ENCODE assay signal across 1 cellular context in the genomic region with DNA sequence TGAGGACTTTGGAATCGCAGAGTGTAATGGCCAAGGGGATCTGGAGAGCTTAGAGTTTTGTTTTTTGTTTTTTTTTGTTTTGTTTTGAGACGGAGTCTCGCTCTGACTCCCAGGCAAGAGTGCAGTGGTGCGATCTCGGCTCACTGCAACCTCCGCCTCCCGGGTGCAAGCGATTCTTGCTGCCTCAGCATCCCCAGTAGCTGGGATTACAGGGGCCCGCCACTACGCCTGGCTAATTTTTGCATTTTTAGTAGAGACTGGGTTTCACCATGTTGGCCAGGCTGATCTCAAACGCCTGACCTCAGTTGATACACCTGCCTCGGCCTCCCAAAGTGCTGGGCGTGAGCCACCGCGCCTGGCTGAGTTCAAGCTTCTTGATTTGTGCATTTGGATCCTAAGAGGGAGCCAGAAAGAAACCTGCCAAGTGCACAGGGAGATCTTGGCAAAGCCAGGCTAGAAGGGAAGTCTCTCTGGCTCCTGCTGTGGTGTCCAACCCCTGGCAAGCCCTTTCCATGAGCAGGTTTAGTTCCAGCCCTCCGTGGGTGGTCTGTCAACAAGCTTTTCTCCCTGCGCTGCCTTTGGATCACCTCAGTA.
TF ChIP-seq lines count a peak whose summit lies in the region.

No MANE protein-coding gene starts in this region.

TF ChIP-seq in H1, 55 proteins besides CTCF, POLR2A, EP300 and RAD21:
- TF ChIP-seq MAFK (IDR thresholded peaks at IDR 0.05; ENCODE audit: low read depth, low read length) = 0 out of 2 replicates have a peak, but pooled peaks have one; percentile 15
- no peak for TF ChIP-seq BCL11A (IDR thresholded peaks at IDR 0.05; ENCODE audit: low read depth in 2 of 2, low read length in 2 of 2)
